7 cellular contexts compared by ENCODE assay signal in the genomic region with DNA sequence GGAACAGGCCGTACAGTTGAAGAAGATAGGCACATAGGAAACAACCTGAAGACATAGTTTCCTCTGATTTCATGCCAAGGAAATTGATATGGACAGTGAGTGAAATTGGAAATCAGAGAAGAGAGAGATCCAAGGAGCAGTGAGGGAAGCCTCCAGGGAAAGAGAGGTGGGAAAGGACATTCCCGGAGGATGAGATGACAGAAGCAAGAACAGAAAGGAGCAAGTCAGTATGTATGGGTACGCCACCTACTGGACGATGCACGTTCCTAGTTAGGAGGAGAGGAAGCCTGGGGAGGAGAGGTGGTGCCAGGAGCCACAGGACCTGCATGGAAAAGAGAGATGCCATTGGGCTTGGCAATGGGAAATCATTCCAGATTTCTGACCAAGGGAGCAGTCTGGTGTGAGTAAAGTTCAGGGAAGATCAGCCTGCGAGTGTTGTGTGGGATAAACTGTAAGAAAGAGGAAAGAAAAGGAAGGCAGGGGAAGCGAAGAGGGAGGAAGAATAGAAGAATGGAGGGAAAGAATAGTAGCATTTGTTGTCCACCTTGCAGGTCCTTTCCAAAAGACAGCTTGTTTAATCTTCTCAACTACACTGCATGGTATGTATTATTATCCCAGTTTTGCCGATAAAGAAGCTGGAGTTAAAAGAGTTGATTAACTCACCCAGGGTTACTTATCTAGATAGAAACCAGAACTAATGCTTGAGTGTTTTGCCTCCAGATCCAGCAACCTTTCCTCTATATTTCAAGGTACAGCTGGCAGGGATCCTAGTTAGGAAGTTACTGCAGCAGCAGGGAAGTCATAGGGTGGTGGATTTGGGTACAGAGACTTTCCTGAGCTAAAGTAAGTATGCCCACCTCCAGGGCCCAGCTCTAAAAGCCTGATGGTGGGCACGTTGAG. TPM values are rescaled to one million over a fixed set of nuclear protein-coding genes. Genes with fewer than 3 reads are reported as not detected.
DNase-seq lines count a peak whose midpoint lies in the region; ATAC-seq, FAIRE-seq and TF ChIP-seq lines count a peak whose summit lies in the region.

No MANE protein-coding gene starts in this region.

- POLR2A ChIA-PET in K562 (lab: Yijun Ruan, JAX): interaction anchor here (0.6 to 2.2 kb wide), 4 partner anchors 15 to 173 kb away, joined by 3 to 11 read pairs (median 4); no protein-coding TSS in a partner anchor

- H3K9me1 ChIP-seq in K562 (ENCODE audit: control insufficient read depth, insufficient read depth, low read length): no peaks in the 10 kb centered on the region

- DNase-seq in EL: peak; percentile 86
- DNase-seq in Jurkat, Clone E6-1 (ENCODE audit: low read depth, low spot score): peak; percentile 30
- peak; percentile 62 for DNase-seq in RPMI8226
- DNase-seq in K562 (ENCODE audit: extremely low read depth in 1 of 4, low spot score in 3 of 4): peak; percentile 70 to 88 (median 74)
- DNase-seq in iPS-NIHi11 (ENCODE audit: low spot score): peak; percentile 74
- DNase-seq in stimulated activated CD8-positive, alpha-beta memory T cell treated with anti-CD3 and anti-CD28 coated beads, Interleukin-7, amount 100 ng/mL, for 24 hours (ENCODE audit: low read depth): peak; percentile 5

- WGBS in K562 (ENCODE audit: insufficient coverage, low coverage, missing lambda C conversion rate): 27% methylated on average over 9 of the region's 9 CpGs

- ATAC-seq in K562: peak; percentile 91
- ATAC-seq in HG02973 (IDR thresholded peaks at IDR 0.05; ENCODE audit: unreplicated experiment): no peak

- FAIRE-seq in K562 (lab: Jason Lieb, UNC): peak; percentile 95

- H3K4me2 ChIP-seq in K562 (ENCODE audit: insufficient read depth, low read length): peak overlapping the region; percentile 46; the same call in 1 of the 2 replicates

- no peak overlapping the region; the same call in 2 of the 3 replicates for H3K27ac ChIP-seq in K562 (ENCODE audit: extremely low read depth, low read depth, low read length)

- TF ChIP-seq POLR2A in K562 (conservative IDR thresholded peaks at IDR 0.05): no peak

- no peaks in the 10 kb centered on the region for H4K20me1 ChIP-seq in K562 (replicated peaks; ENCODE audit: control insufficient read depth, insufficient read depth, low read length)

- intact Hi-C loops in K562 (cut with micrococcal nuclease): no loop called here

- H3K36me3 ChIP-seq in K562 (ENCODE audit: control insufficient read depth, insufficient read depth, low read length): no peaks in the 10 kb centered on the region

- no peak for TF ChIP-seq EP300 in K562 (IDR thresholded peaks at IDR 0.05; ENCODE audit: low read length)

- in situ Hi-C loops in K562 (cut with MboI): no loop called here

- H3K79me2 ChIP-seq in K562 (ENCODE audit: control insufficient read depth, insufficient read depth, low read length): no peaks in the 10 kb centered on the region

- TF ChIP-seq RAD21 in K562 (CRISPR knock-in tag; conservative IDR thresholded peaks at IDR 0.05 in 1 of 2, IDR thresholded peaks at IDR 0.05 in 1 of 2): peak; percentile 47 to 63

- H3K27me3 ChIP-seq in K562 (ENCODE audit: control insufficient read depth in 2 of 2, insufficient read depth in 2 of 2, low read length in 2 of 2): no peaks in the 10 kb centered on the region

- TF ChIP-seq CTCF in K562 (IDR thresholded peaks at IDR 0.05 in 2 of 3, conservative IDR thresholded peaks at IDR 0.05 in 1 of 3; ENCODE audit: insufficient read depth in 2 of 3, low read depth in 1 of 3, low read length in 3 of 3): peak; percentile 81 to 96 (median 82)

- no peaks in the 10 kb centered on the region for H3K9me3 ChIP-seq in K562 (replicated peaks; ENCODE audit: control insufficient read depth, insufficient read depth, low read depth, low read length)

- peaks cover 6 to 41% of the 10 kb centered on the region in 2 experiments; a peak in 4 of 5 replicates for H3K4me1 ChIP-seq in K562 (replicated peaks in 1 of 2; ENCODE audit: control insufficient read depth in 2 of 2, insufficient read depth in 2 of 2, low read length in 2 of 2)

- no TSS peak for BruUV-seq in K562 (replicated peaks; lab: Mats Ljungman, UMichigan)

- CTCF ChIA-PET in K562 (lab: Yijun Ruan, JAX; ENCODE audit: low intra/inter-chr PET ratio): interaction anchor here (1.3 kb wide), 1 partner anchor 48 kb away, joined by 5 read pairs; the partner anchor contains the start of gene PFKFB2

- peak overlapping the region; percentile 98 for H2AFZ ChIP-seq in K562 (ENCODE audit: low read depth, low read length)

- H3K4me3 ChIP-seq in Jurkat, Clone E6-1 (ENCODE audit: low read length): no peak overlapping the region
- no peak overlapping the region for H3K4me3 ChIP-seq in K562

- peak overlapping the region in 1 of 2 experiments; percentile 23; a peak in 1 of 4 replicates for H3K9ac ChIP-seq in K562 (ENCODE audit: insufficient read depth in 1 of 2, low read depth in 2 of 2, low read length in 2 of 2)

RNA-seq across cellular contexts. Expression of gene C1orf116, which starts 27.4 kb away (rescaled TPM):
- not detected for polyA plus RNA-seq in Jurkat, Clone E6-1 (2012; ENCODE audit: insufficient read depth, insufficient read length)
- 2.8 and 4.0 TPM in 2 replicates for total RNA-seq in K562 (2011; cell fraction: chromatin; rRNA removed; ENCODE audit: low replicate concordance)
- 2.5 and 3.0 TPM in 2 replicates for total RNA-seq in K562 (2011; cell fraction: nucleolus; rRNA removed)
- 3.1 and 3.4 TPM in 2 replicates for total RNA-seq in K562 (2011; cell fraction: nucleoplasm; rRNA removed)
- total RNA-seq in K562 (2014; rRNA removed) (1.8 TPM in 2 replicates), K562 (2014; rRNA removed; fragmentation: Illumina TruSeq; extraction: Trizol) (0.80 and 0.95 TPM in 2 replicates), K562 (2015; rRNA removed; fragmentation: Illumina TruSeq; extraction: Trizol) (0.80 and 0.87 TPM in 2 replicates), K562 (2021) (2.6 and 2.7 TPM in 2 replicates)
- polyA plus RNA-seq in K562 (2011; rRNA removed) (1.2 and 2.6 TPM in 2 replicates), K562 (2014; fragmentation: Illumina TruSeq; extraction: Trizol) (3.0 and 3.1 TPM in 2 replicates), K562 (2014; fragmentation: Nextera tagmentation; extraction: Ambion mirVana) (under 1 TPM; 0.62 to 0.69 TPM), K562 (2014; rRNA removed) (0.62 and 0.95 TPM in 2 replicates)
- 0.81 and 1.4 TPM in 2 replicates for polyA plus RNA-seq in K562 (2011; cell fraction: cytosol; rRNA removed)
- 2.3 and 5.0 TPM in 2 replicates for polyA plus RNA-seq in K562 (2011; cell fraction: nucleus; rRNA removed)
- polyA plus RNA-seq in K562 (2012): 2.2 and 2.8 TPM in 2 replicates
- 2.6 TPM in 2 replicates for polyA minus RNA-seq in K562 (2011; rRNA and poly(A)+ RNA removed)
- 2.4 and 2.5 TPM in 2 replicates for polyA minus RNA-seq in K562 (2011; cell fraction: cytosol; rRNA and poly(A)+ RNA removed)
- 4.4 and 5.2 TPM in 2 replicates for polyA minus RNA-seq in K562 (2011; cell fraction: nucleus; rRNA and poly(A)+ RNA removed)

RNA-seq across cellular contexts. Expression of gene FCAMR, which starts 34.9 kb away (rescaled TPM):
- polyA plus RNA-seq in Jurkat, Clone E6-1 (2012; ENCODE audit: insufficient read depth, insufficient read length): not detected
- total RNA-seq in K562 (2011; cell fraction: chromatin; rRNA removed; ENCODE audit: low replicate concordance): not detected in 2 replicates
- total RNA-seq in K562 (2011; cell fraction: nucleolus; rRNA removed): not detected in 2 replicates
- not detected in 2 replicates for total RNA-seq in K562 (2011; cell fraction: nucleoplasm; rRNA removed)
- total RNA-seq in K562 (2014; rRNA removed): not detected in 2 replicates
- total RNA-seq in K562 (2014; rRNA removed; fragmentation: Illumina TruSeq; extraction: Trizol): not detected in 2 replicates
- not detected in 2 replicates for total RNA-seq in K562 (2015; rRNA removed; fragmentation: Illumina TruSeq; extraction: Trizol)
- not detected in 2 replicates for total RNA-seq in K562 (2021)
- polyA plus RNA-seq in K562 (2011; rRNA removed): not detected in 2 replicates
- not detected in 2 replicates for polyA plus RNA-seq in K562 (2011; cell fraction: cytosol; rRNA removed)
- not detected in 2 replicates for polyA plus RNA-seq in K562 (2011; cell fraction: nucleus; rRNA removed)
- not detected in 2 replicates for polyA plus RNA-seq in K562 (2012)
- not detected in 2 replicates for polyA plus RNA-seq in K562 (2014; fragmentation: Illumina TruSeq; extraction: Trizol)
- polyA plus RNA-seq in K562 (2014; fragmentation: Nextera tagmentation; extraction: Ambion mirVana): not detected
- not detected in 2 replicates for polyA plus RNA-seq in K562 (2014; rRNA removed)
- polyA minus RNA-seq in K562 (2011; rRNA and poly(A)+ RNA removed): not detected in 2 replicates
- not detected in 2 replicates for polyA minus RNA-seq in K562 (2011; cell fraction: cytosol; rRNA and poly(A)+ RNA removed)
- not detected in 2 replicates for polyA minus RNA-seq in K562 (2011; cell fraction: nucleus; rRNA and poly(A)+ RNA removed)

RNA-seq across cellular contexts. Expression of gene YOD1, which starts 45.8 kb away (rescaled TPM):
- 6.8 TPM for polyA plus RNA-seq in Jurkat, Clone E6-1 (2012; ENCODE audit: insufficient read depth, insufficient read length)
- total RNA-seq in K562 (2011; cell fraction: chromatin; rRNA removed; ENCODE audit: low replicate concordance): 25.7 and 74.5 TPM in 2 replicates
- total RNA-seq in K562 (2011; cell fraction: nucleolus; rRNA removed): 20.0 and 23.4 TPM in 2 replicates
- total RNA-seq in K562 (2011; cell fraction: nucleoplasm; rRNA removed): 50.4 and 82.5 TPM in 2 replicates
- 47.5 and 49.8 TPM in 2 replicates for total RNA-seq in K562 (2014; rRNA removed)
- 78.1 and 91.0 TPM in 2 replicates for total RNA-seq in K562 (2014; rRNA removed; fragmentation: Illumina TruSeq; extraction: Trizol)
- 51.8 and 56.0 TPM in 2 replicates for total RNA-seq in K562 (2015; rRNA removed; fragmentation: Illumina TruSeq; extraction: Trizol)
- total RNA-seq in K562 (2021): 61.6 and 61.7 TPM in 2 replicates
- 38.8 and 46.9 TPM in 2 replicates for polyA plus RNA-seq in K562 (2011; rRNA removed)
- polyA plus RNA-seq in K562 (2011; cell fraction: cytosol; rRNA removed): 9.4 and 20.3 TPM in 2 replicates
- 23.5 and 35.3 TPM in 2 replicates for polyA plus RNA-seq in K562 (2011; cell fraction: nucleus; rRNA removed)
- polyA plus RNA-seq in K562 (2012): 19.8 and 21.4 TPM in 2 replicates
- polyA plus RNA-seq in K562 (2014; fragmentation: Illumina TruSeq; extraction: Trizol): 43.9 and 46.5 TPM in 2 replicates
- 10 to 100 TPM; 18.2 to 24.0 TPM for polyA plus RNA-seq in K562 (2014; fragmentation: Nextera tagmentation; extraction: Ambion mirVana)
- 27.9 and 28.7 TPM in 2 replicates for polyA plus RNA-seq in K562 (2014; rRNA removed)
- polyA minus RNA-seq in K562 (2011; rRNA and poly(A)+ RNA removed): 61.7 and 76.1 TPM in 2 replicates
- 33.8 and 43.8 TPM in 2 replicates for polyA minus RNA-seq in K562 (2011; cell fraction: cytosol; rRNA and poly(A)+ RNA removed)
- polyA minus RNA-seq in K562 (2011; cell fraction: nucleus; rRNA and poly(A)+ RNA removed): 50.4 and 102 TPM in 2 replicates

RNA-seq across cellular contexts. Expression of gene PFKFB2, which starts 47.9 kb away (rescaled TPM):
- 6.1 TPM for polyA plus RNA-seq in Jurkat, Clone E6-1 (2012; ENCODE audit: insufficient read depth, insufficient read length)
- total RNA-seq in K562 (2011; cell fraction: chromatin; rRNA removed; ENCODE audit: low replicate concordance): 29.4 and 45.8 TPM in 2 replicates
- total RNA-seq in K562 (2011; cell fraction: nucleolus; rRNA removed): 18.0 and 21.1 TPM in 2 replicates
- total RNA-seq in K562 (2011; cell fraction: nucleoplasm; rRNA removed): 29.2 and 44.5 TPM in 2 replicates
- total RNA-seq in K562 (2014; rRNA removed) (10.5 and 12.3 TPM in 2 replicates), K562 (2014; rRNA removed; fragmentation: Illumina TruSeq; extraction: Trizol) (21.9 and 26.2 TPM in 2 replicates), K562 (2015; rRNA removed; fragmentation: Illumina TruSeq; extraction: Trizol) (17.3 and 17.8 TPM in 2 replicates), K562 (2021) (20.4 and 22.9 TPM in 2 replicates)
- polyA plus RNA-seq in K562 (2011; rRNA removed) (24.1 and 26.0 TPM in 2 replicates), K562 (2014; fragmentation: Illumina TruSeq; extraction: Trizol) (13.5 and 16.4 TPM in 2 replicates), K562 (2014; fragmentation: Nextera tagmentation; extraction: Ambion mirVana) (1 to 10 TPM; 6.9 to 7.6 TPM), K562 (2014; rRNA removed) (11.7 and 11.9 TPM in 2 replicates)
- 7.4 and 16.5 TPM in 2 replicates for polyA plus RNA-seq in K562 (2011; cell fraction: cytosol; rRNA removed)
- 45.3 and 52.2 TPM in 2 replicates for polyA plus RNA-seq in K562 (2011; cell fraction: nucleus; rRNA removed)
- polyA plus RNA-seq in K562 (2012): 11.2 and 14.1 TPM in 2 replicates
- polyA minus RNA-seq in K562 (2011; rRNA and poly(A)+ RNA removed): 44.6 and 45.6 TPM in 2 replicates
- 11.7 and 14.3 TPM in 2 replicates for polyA minus RNA-seq in K562 (2011; cell fraction: cytosol; rRNA and poly(A)+ RNA removed)
- polyA minus RNA-seq in K562 (2011; cell fraction: nucleus; rRNA and poly(A)+ RNA removed): 18.3 and 29.3 TPM in 2 replicates

RNA-seq across cellular contexts. Expression of gene PIGR, which starts 58.9 kb away (rescaled TPM):
- polyA plus RNA-seq in Jurkat, Clone E6-1 (2012; ENCODE audit: insufficient read depth, insufficient read length): not detected
- total RNA-seq in K562 (2011; cell fraction: chromatin; rRNA removed; ENCODE audit: low replicate concordance): not detected in 2 replicates
- not detected in 2 replicates for total RNA-seq in K562 (2011; cell fraction: nucleolus; rRNA removed)
- not detected in 2 replicates for total RNA-seq in K562 (2011; cell fraction: nucleoplasm; rRNA removed)
- total RNA-seq in K562 (2014; rRNA removed): 0.05 TPM in 1 of 2 replicates, not detected in the other
- total RNA-seq in K562 (2014; rRNA removed; fragmentation: Illumina TruSeq; extraction: Trizol): not detected in 2 replicates
- 0.04 TPM in 1 of 2 replicates, not detected in the other for total RNA-seq in K562 (2015; rRNA removed; fragmentation: Illumina TruSeq; extraction: Trizol)
- 1.5 and 2.7 TPM in 2 replicates for total RNA-seq in K562 (2021)
- not detected in 2 replicates for polyA plus RNA-seq in K562 (2011; rRNA removed)
- 0.01 TPM in 1 of 2 replicates, not detected in the other for polyA plus RNA-seq in K562 (2011; cell fraction: cytosol; rRNA removed)
- not detected in 2 replicates for polyA plus RNA-seq in K562 (2011; cell fraction: nucleus; rRNA removed)
- polyA plus RNA-seq in K562 (2012): 0.05 and 0.10 TPM in 2 replicates
- 0.03 TPM in 1 of 2 replicates, not detected in the other for polyA plus RNA-seq in K562 (2014; fragmentation: Illumina TruSeq; extraction: Trizol)
- under 1 TPM; 0.01 to 0.03 TPM for polyA plus RNA-seq in K562 (2014; fragmentation: Nextera tagmentation; extraction: Ambion mirVana)
- polyA plus RNA-seq in K562 (2014; rRNA removed): not detected in 2 replicates
- polyA minus RNA-seq in K562 (2011; rRNA and poly(A)+ RNA removed): not detected in 2 replicates
- polyA minus RNA-seq in K562 (2011; cell fraction: cytosol; rRNA and poly(A)+ RNA removed): not detected in 2 replicates
- not detected in 2 replicates for polyA minus RNA-seq in K562 (2011; cell fraction: nucleus; rRNA and poly(A)+ RNA removed)

Comparison
In these comparisons a context has a peak if more than half of its experiments do, and no peak if none do; other contexts are left out.
1. DNase-seq: peak in every context shown above with its lines; median percentile 86 in EL; 74 in iPS-NIHi11; 74 in K562; 62 in RPMI8226; 30 in Jurkat, Clone E6-1; 5 in stimulated activated CD8-positive, alpha-beta memory T cell treated with anti-CD3 and anti-CD28 coated beads, Interleukin-7, amount 100 ng/mL, for 24 hours.